Comparison of ENCODE assay signal across 25 cellular contexts in the genomic region with DNA sequence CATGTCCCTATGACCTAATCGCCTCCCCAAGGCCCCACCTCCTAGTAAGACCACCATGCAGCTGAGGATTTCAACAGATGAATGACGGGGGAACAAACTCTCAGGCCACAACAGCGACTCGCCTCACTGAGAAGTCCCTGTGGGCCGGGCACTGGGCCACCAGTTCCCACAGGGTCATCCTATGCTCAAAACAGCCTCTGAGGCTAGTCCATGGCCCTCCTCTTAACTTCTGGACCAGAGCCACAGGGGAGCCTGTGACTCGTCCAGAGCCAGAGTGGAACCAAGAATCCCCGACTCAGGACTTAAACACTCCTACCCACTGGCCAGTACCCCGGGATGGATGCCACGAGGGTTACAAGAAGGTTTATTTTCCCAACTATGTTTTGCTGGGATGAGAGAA. TPM values are rescaled to one million over a fixed set of nuclear protein-coding genes. Genes with fewer than 3 reads are reported as not detected.
DNase-seq lines count a peak whose midpoint lies in the region; ATAC-seq and TF ChIP-seq lines count a peak whose summit lies in the region.
"Had no signal": no experiment of that assay in that cellular context is flagged by ENCODE, and none has a peak within 500 bp of the region (broad histone marks: within the 10 kb centered on the region; RNA-seq: fewer than 3 reads in every experiment).

No MANE protein-coding gene starts in this region.

- intact Hi-C loops in PC-3 (cut with micrococcal nuclease) = no loop called here

- H3K9me3 ChIP-seq in endodermal cell (ENCODE audit: control insufficient read depth, low read length) (no peaks in the 10 kb centered on the region), PC-3 (ENCODE audit: low read length) (no peaks in the 10 kb centered on the region)
- H3K9me3 ChIP-seq: ovary, uterus had no signal

- H3K27me3 ChIP-seq in endodermal cell (ENCODE audit: control insufficient read depth, insufficient read depth, low read length, poor library complexity, severe bottlenecking) (no peaks in the 10 kb centered on the region), PC-3 (ENCODE audit: low read length) (no peaks in the 10 kb centered on the region)
- H3K27me3 ChIP-seq: brain microvascular endothelial cell, ovary, uterus had no signal

- H3K27me3 Mint-ChIP-seq in endodermal cell (ENCODE audit: insufficient read depth) = no peaks in the 10 kb centered on the region
- H3K27me3 Mint-ChIP-seq: activated CD4-positive, alpha-beta T cell treated with anti-CD3 and anti-CD28 coated beads, Interleukin-2, amount 10 ng/mL, durations not matched to agents 7 days and 5 days had no signal

- no peak overlapping the region for H3K4me3 Mint-ChIP-seq in endodermal cell
- H3K4me3 Mint-ChIP-seq: activated CD4-positive, alpha-beta T cell treated with anti-CD3 and anti-CD28 coated beads, Interleukin-2, amount 10 ng/mL, durations not matched to agents 7 days and 5 days; CD4-positive, alpha-beta T cell; IgD-negative memory B cell; memory B cell; naive thymus-derived CD8-positive, alpha-beta T cell had no signal

- peaks cover 16% of the 10 kb centered on the region for H3K36me3 Mint-ChIP-seq in endodermal cell (ENCODE audit: low read depth)
- H3K36me3 Mint-ChIP-seq: IgD-negative memory B cell; memory B cell; naive thymus-derived CD8-positive, alpha-beta T cell had no signal

- WGBS in endodermal cell (ENCODE audit: insufficient coverage in 1 of 2, insufficient read length in 1 of 2), 2 experiments = 94% methylated on average over 4 to 9 of the region's 9 CpGs

- no peak overlapping the region for H3K4me2 ChIP-seq in PC-3 (ENCODE audit: low read length)

- ATAC-seq in GM18907 (IDR thresholded peaks at IDR 0.05; ENCODE audit: unreplicated experiment) (no peak), HG03354 (IDR thresholded peaks at IDR 0.05; ENCODE audit: poor library complexity, severe bottlenecking, unreplicated experiment) (no peak), PC-3 (no peak), GM21381 (IDR thresholded peaks at IDR 0.05; ENCODE audit: unreplicated experiment) (no peak)
- ATAC-seq: HCT116; naive thymus-derived CD8-positive, alpha-beta T cell; right cardiac atrium had no signal

- H3K79me2 ChIP-seq in PC-3 (ENCODE audit: low read length) = no peaks in the 10 kb centered on the region

- CTCF ChIA-PET in PC-3 (lab: Charles Lee) = interaction anchor here (0.6 kb wide), 1 partner anchor 263 kb away, joined by 6 read pairs; no protein-coding TSS in a partner anchor

- POLR2A ChIA-PET in PC-3 (lab: Charles Lee; ENCODE audit: unreplicated experiment) = no interaction called here

- no peaks in the 10 kb centered on the region for H4K20me1 ChIP-seq in PC-3 (ENCODE audit: low read length)

- peak; percentile 43 for DNase-seq in AG10803 (ENCODE audit: low read depth)
- peak; percentile 58 for DNase-seq in LHCN-M2 (ENCODE audit: low read depth)
- peak; percentile 42 for DNase-seq in endodermal cell
- DNase-seq in myocyte (ENCODE audit: low read depth) = peak; percentile 81
- DNase-seq in PC-3 = no peak
- DNase-seq: activated CD4-positive, alpha-beta T cell treated with anti-CD3 and anti-CD28 coated beads, Interleukin-2, amount 10 ng/mL, durations not matched to agents 7 days and 5 days; activated effector memory CD4-positive, alpha-beta T cell treated with Interleukin-2 at 50 U/mL for 16 hours; brain microvascular endothelial cell; CD4-positive, alpha-beta T cell; cortex of kidney; DMS153; hypothalamus; NCI-H1694; ovary; SHP77; T-helper 1 cell; uterus had no signal

- H3K27ac Mint-ChIP-seq in endodermal cell = no peak overlapping the region
- H3K27ac Mint-ChIP-seq: activated CD4-positive, alpha-beta T cell treated with anti-CD3 and anti-CD28 coated beads, Interleukin-2, amount 10 ng/mL, durations not matched to agents 7 days and 5 days; CD4-positive, alpha-beta T cell; IgD-negative memory B cell; memory B cell; naive thymus-derived CD8-positive, alpha-beta T cell had no signal

- H3K9ac ChIP-seq in endodermal cell (ENCODE audit: extremely low read depth, low read length, poor library complexity, severe bottlenecking) (no peak overlapping the region), PC-3 (ENCODE audit: low read length) (no peak overlapping the region)

- no peak overlapping the region for H3K4me3 ChIP-seq in AG10803 (ENCODE audit: low read length)
- no peak overlapping the region for H3K4me3 ChIP-seq in endodermal cell (ENCODE audit: low read length)
- no peak overlapping the region for H3K4me3 ChIP-seq in PC-3 (ENCODE audit: low read length)
- H3K4me3 ChIP-seq: ovary, uterus had no signal

- no peak for TF ChIP-seq CTCF in AG10803 (conservative IDR thresholded peaks at IDR 0.05; ENCODE audit: low read length)
- no peak for TF ChIP-seq CTCF in endodermal cell (conservative IDR thresholded peaks at IDR 0.05)
- no peak for TF ChIP-seq CTCF in PC-3 (conservative IDR thresholded peaks at IDR 0.05; ENCODE audit: low read depth, low read length)

- H3F3A ChIP-seq in PC-3 (ENCODE audit: low read length, unreplicated experiment) = no peaks in the 10 kb centered on the region

- no peak overlapping the region for H3K27ac ChIP-seq in endodermal cell (ENCODE audit: low read depth, low read length)
- no peak overlapping the region for H3K27ac ChIP-seq in PC-3 (ENCODE audit: low read length)
- H3K27ac ChIP-seq: brain microvascular endothelial cell, ovary, uterus had no signal

- BruUV-seq in PC-3 (replicated peaks; lab: Mats Ljungman, UMichigan) = no TSS peak

- no peaks in the 10 kb centered on the region for H3K9me2 ChIP-seq in PC-3 (replicated peaks; ENCODE audit: low read length)

- H2AFZ ChIP-seq in PC-3 (ENCODE audit: low read length) = no peak overlapping the region

- peaks cover 20% of the 10 kb centered on the region for H3K36me3 ChIP-seq in endodermal cell (ENCODE audit: control insufficient read depth, insufficient read depth, low read length)
- H3K36me3 ChIP-seq in PC-3 (ENCODE audit: low read depth, low read length) = no peaks in the 10 kb centered on the region
- H3K36me3 ChIP-seq: ovary, uterus had no signal

- peaks cover 12% of the 10 kb centered on the region for H3K4me1 ChIP-seq in endodermal cell (ENCODE audit: control insufficient read depth, insufficient read depth, low read length)
- no peaks in the 10 kb centered on the region for H3K4me1 ChIP-seq in PC-3 (ENCODE audit: insufficient read depth, low read length)

- H3K4me1 Mint-ChIP-seq in endodermal cell = peaks cover 9% of the 10 kb centered on the region
- H3K4me1 Mint-ChIP-seq: activated CD4-positive, alpha-beta T cell treated with anti-CD3 and anti-CD28 coated beads, Interleukin-2, amount 10 ng/mL, durations not matched to agents 7 days and 5 days had no signal

- H3K9me3 Mint-ChIP-seq in endodermal cell = peaks cover 2% of the 10 kb centered on the region
- H3K9me3 Mint-ChIP-seq: activated CD4-positive, alpha-beta T cell treated with anti-CD3 and anti-CD28 coated beads, Interleukin-2, amount 10 ng/mL, durations not matched to agents 7 days and 5 days; CD4-positive, alpha-beta T cell; memory B cell; naive thymus-derived CD8-positive, alpha-beta T cell had no signal

RNA-seq across cellular contexts. Expression of a gene that starts 12.3 kb away (rescaled TPM):
- 148 and 189 TPM in 2 replicates for total RNA-seq in LHCN-M2 (2014; rRNA removed)
- polyA plus RNA-seq in LHCN-M2 (2012) = 47.1 TPM
- 10 to 100 TPM; 19.5 to 37.3 TPM for total RNA-seq in endodermal cell
- 26.7 TPM for polyA plus RNA-seq in endodermal cell (2013, experiment 1 of 2)
- polyA plus RNA-seq in endodermal cell (2013, experiment 2 of 2) = 23.6 TPM
- total RNA-seq in myocyte = 11.2 and 13.8 TPM in 2 replicates
- 11.6 TPM for polyA plus RNA-seq in myocyte (2012)
- total RNA-seq in PC-3 (2014; rRNA removed) = 2.2 and 5.9 TPM in 2 replicates

RNA-seq across cellular contexts. Expression of a gene that starts 49.0 kb away (rescaled TPM):
- 26.7 and 33.8 TPM in 2 replicates for total RNA-seq in LHCN-M2 (2014; rRNA removed)
- polyA plus RNA-seq in LHCN-M2 (2012) = 19.9 TPM
- 10 to 100 TPM; 45.6 to 51.8 TPM for total RNA-seq in endodermal cell
- polyA plus RNA-seq in endodermal cell (2013, experiment 1 of 2) = 27.7 TPM
- polyA plus RNA-seq in endodermal cell (2013, experiment 2 of 2) = 26.4 TPM
- total RNA-seq in myocyte = 20.4 and 20.5 TPM in 2 replicates
- 25.4 TPM for polyA plus RNA-seq in myocyte (2012)
- total RNA-seq in PC-3 (2014; rRNA removed) = 26.5 and 35.9 TPM in 2 replicates
